1 cellular context compared by ENCODE assay signal in the genomic region with DNA sequence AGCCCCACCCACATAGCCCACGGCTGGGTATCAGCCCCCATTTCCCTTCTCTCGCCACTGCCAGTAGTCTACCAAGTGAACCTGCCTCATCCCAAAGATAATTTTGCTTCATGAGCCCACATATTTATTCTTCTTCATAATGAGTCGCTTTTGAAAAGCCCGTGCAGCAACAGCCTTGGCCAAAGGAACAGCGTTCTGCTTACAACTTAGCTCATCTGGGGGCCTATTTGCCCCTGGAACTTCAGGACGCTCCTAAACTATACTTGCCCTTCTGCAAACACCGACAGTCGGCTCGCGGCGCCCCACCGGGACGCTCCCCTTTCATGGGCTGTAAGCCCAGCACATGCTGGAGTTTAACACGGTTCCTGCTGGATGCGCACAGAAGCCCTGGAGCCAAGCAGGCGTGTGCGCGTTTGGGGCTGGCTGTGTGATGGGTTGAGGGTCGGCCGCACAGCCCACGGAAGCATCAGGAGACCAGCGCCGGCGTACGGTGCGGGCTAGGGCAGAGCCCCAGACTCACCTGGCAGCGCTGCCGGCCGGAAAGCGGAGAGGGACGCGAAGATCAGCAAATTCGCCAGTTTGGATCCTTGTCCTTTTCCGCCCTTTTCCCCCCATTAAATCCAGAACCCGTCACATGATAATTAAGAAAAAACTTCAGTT.
TF ChIP-seq lines count a peak whose summit lies in the region.

No MANE protein-coding gene starts in this region.

TF ChIP-seq in K562, 482 proteins besides CTCF, POLR2A, EP300 and RAD21 (continued from another document and continues in another):
- TF ChIP-seq ZFX (CRISPR knock-in tag; IDR thresholded peaks at IDR 0.05) (no peak), ZNF444 (CRISPR knock-in tag; IDR thresholded peaks at IDR 0.05) (no peak), NUFIP1 (IDR thresholded peaks at IDR 0.05; ENCODE audit: partially characterized antibody) (no peak), STAT5B (CRISPR knock-in tag; IDR thresholded peaks at IDR 0.05) (no peak), ZBTB7A (IDR thresholded peaks at IDR 0.05; ENCODE audit: borderline replicate concordance, control insufficient read depth, low read depth, low read length) (no peak), NFYB (IDR thresholded peaks at IDR 0.05; ENCODE audit: extremely low read depth, insufficient read length) (no peak), NRF1 (conservative IDR thresholded peaks at IDR 0.05 in 1 of 2, IDR thresholded peaks at IDR 0.05 in 1 of 2) (no peak), SOX6 (IDR thresholded peaks at IDR 0.05) (no peak), NCOA1 (IDR thresholded peaks at IDR 0.05; ENCODE audit: low read depth) (no peak; the same call in 1 of the 2 replicates), SRSF3 (IDR thresholded peaks at IDR 0.05; ENCODE audit: insufficient read depth, low read length) (no peak), TRIM28 (IDR thresholded peaks at IDR 0.05) (no peak), ZNF274 (IDR thresholded peaks at IDR 0.05; ENCODE audit: borderline replicate concordance, low read depth, low read length) (no peak), EWSR1 (IDR thresholded peaks at IDR 0.05; ENCODE audit: borderline replicate concordance, low read depth, partially characterized antibody) (no peak), ZNF707 (CRISPR knock-in tag; conservative IDR thresholded peaks at IDR 0.05) (no peak), ZBED1 (IDR thresholded peaks at IDR 0.05) (no peak), ZNF263 (CRISPR knock-in tag; IDR thresholded peaks at IDR 0.05; ENCODE audit: borderline replicate concordance) (no peak), KDM2B (CRISPR knock-in tag; IDR thresholded peaks at IDR 0.05) (no peak)
- TF ChIP-seq, protein P1, sequence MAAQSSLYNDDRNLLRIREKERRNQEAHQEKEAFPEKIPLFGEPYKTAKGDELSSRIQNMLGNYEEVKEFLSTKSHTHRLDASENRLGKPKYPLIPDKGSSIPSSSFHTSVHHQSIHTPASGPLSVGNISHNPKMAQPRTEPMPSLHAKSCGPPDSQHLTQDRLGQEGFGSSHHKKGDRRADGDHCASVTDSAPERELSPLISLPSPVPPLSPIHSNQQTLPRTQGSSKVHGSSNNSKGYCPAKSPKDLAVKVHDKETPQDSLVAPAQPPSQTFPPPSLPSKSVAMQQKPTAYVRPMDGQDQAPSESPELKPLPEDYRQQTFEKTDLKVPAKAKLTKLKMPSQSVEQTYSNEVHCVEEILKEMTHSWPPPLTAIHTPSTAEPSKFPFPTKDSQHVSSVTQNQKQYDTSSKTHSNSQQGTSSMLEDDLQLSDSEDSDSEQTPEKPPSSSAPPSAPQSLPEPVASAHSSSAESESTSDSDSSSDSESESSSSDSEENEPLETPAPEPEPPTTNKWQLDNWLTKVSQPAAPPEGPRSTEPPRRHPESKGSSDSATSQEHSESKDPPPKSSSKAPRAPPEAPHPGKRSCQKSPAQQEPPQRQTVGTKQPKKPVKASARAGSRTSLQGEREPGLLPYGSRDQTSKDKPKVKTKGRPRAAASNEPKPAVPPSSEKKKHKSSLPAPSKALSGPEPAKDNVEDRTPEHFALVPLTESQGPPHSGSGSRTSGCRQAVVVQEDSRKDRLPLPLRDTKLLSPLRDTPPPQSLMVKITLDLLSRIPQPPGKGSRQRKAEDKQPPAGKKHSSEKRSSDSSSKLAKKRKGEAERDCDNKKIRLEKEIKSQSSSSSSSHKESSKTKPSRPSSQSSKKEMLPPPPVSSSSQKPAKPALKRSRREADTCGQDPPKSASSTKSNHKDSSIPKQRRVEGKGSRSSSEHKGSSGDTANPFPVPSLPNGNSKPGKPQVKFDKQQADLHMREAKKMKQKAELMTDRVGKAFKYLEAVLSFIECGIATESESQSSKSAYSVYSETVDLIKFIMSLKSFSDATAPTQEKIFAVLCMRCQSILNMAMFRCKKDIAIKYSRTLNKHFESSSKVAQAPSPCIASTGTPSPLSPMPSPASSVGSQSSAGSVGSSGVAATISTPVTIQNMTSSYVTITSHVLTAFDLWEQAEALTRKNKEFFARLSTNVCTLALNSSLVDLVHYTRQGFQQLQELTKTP (IDR thresholded peaks at IDR 0.05; ENCODE audit: low read depth in 1 of 2, partially characterized antibody in 2 of 2), result peak in 1 of 2 experiments; percentile 49
- TF ChIP-seq, protein P2, sequence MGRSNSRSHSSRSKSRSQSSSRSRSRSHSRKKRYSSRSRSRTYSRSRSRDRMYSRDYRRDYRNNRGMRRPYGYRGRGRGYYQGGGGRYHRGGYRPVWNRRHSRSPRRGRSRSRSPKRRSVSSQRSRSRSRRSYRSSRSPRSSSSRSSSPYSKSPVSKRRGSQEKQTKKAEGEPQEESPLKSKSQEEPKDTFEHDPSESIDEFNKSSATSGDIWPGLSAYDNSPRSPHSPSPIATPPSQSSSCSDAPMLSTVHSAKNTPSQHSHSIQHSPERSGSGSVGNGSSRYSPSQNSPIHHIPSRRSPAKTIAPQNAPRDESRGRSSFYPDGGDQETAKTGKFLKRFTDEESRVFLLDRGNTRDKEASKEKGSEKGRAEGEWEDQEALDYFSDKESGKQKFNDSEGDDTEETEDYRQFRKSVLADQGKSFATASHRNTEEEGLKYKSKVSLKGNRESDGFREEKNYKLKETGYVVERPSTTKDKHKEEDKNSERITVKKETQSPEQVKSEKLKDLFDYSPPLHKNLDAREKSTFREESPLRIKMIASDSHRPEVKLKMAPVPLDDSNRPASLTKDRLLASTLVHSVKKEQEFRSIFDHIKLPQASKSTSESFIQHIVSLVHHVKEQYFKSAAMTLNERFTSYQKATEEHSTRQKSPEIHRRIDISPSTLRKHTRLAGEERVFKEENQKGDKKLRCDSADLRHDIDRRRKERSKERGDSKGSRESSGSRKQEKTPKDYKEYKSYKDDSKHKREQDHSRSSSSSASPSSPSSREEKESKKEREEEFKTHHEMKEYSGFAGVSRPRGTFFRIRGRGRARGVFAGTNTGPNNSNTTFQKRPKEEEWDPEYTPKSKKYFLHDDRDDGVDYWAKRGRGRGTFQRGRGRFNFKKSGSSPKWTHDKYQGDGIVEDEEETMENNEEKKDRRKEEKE (IDR thresholded peaks at IDR 0.05; ENCODE audit: borderline replicate concordance in 1 of 2, control insufficient read depth in 1 of 2, low read depth in 2 of 2, low read length in 1 of 2), result no peak
- TF ChIP-seq, protein P3, sequence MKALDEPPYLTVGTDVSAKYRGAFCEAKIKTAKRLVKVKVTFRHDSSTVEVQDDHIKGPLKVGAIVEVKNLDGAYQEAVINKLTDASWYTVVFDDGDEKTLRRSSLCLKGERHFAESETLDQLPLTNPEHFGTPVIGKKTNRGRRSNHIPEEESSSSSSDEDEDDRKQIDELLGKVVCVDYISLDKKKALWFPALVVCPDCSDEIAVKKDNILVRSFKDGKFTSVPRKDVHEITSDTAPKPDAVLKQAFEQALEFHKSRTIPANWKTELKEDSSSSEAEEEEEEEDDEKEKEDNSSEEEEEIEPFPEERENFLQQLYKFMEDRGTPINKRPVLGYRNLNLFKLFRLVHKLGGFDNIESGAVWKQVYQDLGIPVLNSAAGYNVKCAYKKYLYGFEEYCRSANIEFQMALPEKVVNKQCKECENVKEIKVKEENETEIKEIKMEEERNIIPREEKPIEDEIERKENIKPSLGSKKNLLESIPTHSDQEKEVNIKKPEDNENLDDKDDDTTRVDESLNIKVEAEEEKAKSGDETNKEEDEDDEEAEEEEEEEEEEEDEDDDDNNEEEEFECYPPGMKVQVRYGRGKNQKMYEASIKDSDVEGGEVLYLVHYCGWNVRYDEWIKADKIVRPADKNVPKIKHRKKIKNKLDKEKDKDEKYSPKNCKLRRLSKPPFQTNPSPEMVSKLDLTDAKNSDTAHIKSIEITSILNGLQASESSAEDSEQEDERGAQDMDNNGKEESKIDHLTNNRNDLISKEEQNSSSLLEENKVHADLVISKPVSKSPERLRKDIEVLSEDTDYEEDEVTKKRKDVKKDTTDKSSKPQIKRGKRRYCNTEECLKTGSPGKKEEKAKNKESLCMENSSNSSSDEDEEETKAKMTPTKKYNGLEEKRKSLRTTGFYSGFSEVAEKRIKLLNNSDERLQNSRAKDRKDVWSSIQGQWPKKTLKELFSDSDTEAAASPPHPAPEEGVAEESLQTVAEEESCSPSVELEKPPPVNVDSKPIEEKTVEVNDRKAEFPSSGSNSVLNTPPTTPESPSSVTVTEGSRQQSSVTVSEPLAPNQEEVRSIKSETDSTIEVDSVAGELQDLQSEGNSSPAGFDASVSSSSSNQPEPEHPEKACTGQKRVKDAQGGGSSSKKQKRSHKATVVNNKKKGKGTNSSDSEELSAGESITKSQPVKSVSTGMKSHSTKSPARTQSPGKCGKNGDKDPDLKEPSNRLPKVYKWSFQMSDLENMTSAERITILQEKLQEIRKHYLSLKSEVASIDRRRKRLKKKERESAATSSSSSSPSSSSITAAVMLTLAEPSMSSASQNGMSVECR (CRISPR knock-in tag; IDR thresholded peaks at IDR 0.05), result peak; percentile 49; the same call in 1 of the 2 replicates
- TF ChIP-seq, protein P4, sequence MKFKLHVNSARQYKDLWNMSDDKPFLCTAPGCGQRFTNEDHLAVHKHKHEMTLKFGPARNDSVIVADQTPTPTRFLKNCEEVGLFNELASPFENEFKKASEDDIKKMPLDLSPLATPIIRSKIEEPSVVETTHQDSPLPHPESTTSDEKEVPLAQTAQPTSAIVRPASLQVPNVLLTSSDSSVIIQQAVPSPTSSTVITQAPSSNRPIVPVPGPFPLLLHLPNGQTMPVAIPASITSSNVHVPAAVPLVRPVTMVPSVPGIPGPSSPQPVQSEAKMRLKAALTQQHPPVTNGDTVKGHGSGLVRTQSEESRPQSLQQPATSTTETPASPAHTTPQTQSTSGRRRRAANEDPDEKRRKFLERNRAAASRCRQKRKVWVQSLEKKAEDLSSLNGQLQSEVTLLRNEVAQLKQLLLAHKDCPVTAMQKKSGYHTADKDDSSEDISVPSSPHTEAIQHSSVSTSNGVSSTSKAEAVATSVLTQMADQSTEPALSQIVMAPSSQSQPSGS (CRISPR knock-in tag; IDR thresholded peaks at IDR 0.05), result no peak
- TF ChIP-seq, protein P5, sequence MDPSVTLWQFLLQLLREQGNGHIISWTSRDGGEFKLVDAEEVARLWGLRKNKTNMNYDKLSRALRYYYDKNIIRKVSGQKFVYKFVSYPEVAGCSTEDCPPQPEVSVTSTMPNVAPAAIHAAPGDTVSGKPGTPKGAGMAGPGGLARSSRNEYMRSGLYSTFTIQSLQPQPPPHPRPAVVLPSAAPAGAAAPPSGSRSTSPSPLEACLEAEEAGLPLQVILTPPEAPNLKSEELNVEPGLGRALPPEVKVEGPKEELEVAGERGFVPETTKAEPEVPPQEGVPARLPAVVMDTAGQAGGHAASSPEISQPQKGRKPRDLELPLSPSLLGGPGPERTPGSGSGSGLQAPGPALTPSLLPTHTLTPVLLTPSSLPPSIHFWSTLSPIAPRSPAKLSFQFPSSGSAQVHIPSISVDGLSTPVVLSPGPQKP (CRISPR knock-in tag; IDR thresholded peaks at IDR 0.05), result no peak
- TF ChIP-seq, protein P6, sequence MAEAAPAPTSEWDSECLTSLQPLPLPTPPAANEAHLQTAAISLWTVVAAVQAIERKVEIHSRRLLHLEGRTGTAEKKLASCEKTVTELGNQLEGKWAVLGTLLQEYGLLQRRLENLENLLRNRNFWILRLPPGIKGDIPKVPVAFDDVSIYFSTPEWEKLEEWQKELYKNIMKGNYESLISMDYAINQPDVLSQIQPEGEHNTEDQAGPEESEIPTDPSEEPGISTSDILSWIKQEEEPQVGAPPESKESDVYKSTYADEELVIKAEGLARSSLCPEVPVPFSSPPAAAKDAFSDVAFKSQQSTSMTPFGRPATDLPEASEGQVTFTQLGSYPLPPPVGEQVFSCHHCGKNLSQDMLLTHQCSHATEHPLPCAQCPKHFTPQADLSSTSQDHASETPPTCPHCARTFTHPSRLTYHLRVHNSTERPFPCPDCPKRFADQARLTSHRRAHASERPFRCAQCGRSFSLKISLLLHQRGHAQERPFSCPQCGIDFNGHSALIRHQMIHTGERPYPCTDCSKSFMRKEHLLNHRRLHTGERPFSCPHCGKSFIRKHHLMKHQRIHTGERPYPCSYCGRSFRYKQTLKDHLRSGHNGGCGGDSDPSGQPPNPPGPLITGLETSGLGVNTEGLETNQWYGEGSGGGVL (CRISPR knock-in tag; IDR thresholded peaks at IDR 0.05), result no peak
- TF ChIP-seq, protein P7, sequence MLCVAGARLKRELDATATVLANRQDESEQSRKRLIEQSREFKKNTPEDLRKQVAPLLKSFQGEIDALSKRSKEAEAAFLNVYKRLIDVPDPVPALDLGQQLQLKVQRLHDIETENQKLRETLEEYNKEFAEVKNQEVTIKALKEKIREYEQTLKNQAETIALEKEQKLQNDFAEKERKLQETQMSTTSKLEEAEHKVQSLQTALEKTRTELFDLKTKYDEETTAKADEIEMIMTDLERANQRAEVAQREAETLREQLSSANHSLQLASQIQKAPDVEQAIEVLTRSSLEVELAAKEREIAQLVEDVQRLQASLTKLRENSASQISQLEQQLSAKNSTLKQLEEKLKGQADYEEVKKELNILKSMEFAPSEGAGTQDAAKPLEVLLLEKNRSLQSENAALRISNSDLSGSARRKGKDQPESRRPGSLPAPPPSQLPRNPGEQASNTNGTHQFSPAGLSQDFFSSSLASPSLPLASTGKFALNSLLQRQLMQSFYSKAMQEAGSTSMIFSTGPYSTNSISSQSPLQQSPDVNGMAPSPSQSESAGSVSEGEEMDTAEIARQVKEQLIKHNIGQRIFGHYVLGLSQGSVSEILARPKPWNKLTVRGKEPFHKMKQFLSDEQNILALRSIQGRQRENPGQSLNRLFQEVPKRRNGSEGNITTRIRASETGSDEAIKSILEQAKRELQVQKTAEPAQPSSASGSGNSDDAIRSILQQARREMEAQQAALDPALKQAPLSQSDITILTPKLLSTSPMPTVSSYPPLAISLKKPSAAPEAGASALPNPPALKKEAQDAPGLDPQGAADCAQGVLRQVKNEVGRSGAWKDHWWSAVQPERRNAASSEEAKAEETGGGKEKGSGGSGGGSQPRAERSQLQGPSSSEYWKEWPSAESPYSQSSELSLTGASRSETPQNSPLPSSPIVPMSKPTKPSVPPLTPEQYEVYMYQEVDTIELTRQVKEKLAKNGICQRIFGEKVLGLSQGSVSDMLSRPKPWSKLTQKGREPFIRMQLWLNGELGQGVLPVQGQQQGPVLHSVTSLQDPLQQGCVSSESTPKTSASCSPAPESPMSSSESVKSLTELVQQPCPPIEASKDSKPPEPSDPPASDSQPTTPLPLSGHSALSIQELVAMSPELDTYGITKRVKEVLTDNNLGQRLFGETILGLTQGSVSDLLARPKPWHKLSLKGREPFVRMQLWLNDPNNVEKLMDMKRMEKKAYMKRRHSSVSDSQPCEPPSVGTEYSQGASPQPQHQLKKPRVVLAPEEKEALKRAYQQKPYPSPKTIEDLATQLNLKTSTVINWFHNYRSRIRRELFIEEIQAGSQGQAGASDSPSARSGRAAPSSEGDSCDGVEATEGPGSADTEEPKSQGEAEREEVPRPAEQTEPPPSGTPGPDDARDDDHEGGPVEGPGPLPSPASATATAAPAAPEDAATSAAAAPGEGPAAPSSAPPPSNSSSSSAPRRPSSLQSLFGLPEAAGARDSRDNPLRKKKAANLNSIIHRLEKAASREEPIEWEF (CRISPR knock-in tag; IDR thresholded peaks at IDR 0.05), result no peak
- TF ChIP-seq, protein P8, sequence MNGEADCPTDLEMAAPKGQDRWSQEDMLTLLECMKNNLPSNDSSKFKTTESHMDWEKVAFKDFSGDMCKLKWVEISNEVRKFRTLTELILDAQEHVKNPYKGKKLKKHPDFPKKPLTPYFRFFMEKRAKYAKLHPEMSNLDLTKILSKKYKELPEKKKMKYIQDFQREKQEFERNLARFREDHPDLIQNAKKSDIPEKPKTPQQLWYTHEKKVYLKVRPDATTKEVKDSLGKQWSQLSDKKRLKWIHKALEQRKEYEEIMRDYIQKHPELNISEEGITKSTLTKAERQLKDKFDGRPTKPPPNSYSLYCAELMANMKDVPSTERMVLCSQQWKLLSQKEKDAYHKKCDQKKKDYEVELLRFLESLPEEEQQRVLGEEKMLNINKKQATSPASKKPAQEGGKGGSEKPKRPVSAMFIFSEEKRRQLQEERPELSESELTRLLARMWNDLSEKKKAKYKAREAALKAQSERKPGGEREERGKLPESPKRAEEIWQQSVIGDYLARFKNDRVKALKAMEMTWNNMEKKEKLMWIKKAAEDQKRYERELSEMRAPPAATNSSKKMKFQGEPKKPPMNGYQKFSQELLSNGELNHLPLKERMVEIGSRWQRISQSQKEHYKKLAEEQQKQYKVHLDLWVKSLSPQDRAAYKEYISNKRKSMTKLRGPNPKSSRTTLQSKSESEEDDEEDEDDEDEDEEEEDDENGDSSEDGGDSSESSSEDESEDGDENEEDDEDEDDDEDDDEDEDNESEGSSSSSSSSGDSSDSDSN (IDR thresholded peaks at IDR 0.05; ENCODE audit: borderline replicate concordance in 1 of 2, low read depth in 2 of 2, low read length in 2 of 2), result peak in 1 of 2 experiments; percentile 54; a peak in 1 of 4 replicates
